In the genomic region with DNA sequence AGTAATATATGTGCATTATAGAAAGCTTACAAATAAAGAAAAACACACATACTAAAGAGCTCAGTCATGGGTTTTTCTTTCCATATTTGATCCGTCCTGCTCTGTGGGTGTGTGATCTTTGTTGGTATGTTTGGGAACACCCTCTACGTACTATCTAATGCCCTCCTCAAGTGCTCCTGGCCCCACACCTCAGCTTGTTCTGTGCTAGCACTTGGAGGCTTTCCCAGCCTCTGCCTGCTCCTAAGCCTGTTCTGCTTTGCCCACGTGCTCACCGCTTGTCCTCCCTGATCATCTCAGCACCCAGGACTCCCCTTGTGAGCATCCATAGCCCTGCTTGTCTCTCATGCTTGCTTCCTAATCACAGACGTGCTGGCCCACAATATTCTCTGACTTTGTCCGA, we compare ENCODE assay signal across 1 cellular context.
TF ChIP-seq lines count a peak whose summit lies in the region.

No MANE protein-coding gene starts in this region.

TF ChIP-seq in GM23338, 12 proteins besides CTCF, POLR2A, EP300 and RAD21 (continued from another document):
- TF ChIP-seq, protein P1, sequence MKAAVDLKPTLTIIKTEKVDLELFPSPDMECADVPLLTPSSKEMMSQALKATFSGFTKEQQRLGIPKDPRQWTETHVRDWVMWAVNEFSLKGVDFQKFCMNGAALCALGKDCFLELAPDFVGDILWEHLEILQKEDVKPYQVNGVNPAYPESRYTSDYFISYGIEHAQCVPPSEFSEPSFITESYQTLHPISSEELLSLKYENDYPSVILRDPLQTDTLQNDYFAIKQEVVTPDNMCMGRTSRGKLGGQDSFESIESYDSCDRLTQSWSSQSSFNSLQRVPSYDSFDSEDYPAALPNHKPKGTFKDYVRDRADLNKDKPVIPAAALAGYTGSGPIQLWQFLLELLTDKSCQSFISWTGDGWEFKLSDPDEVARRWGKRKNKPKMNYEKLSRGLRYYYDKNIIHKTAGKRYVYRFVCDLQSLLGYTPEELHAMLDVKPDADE (IDR thresholded peaks at IDR 0.05), result no peak
- TF ChIP-seq, protein P2, sequence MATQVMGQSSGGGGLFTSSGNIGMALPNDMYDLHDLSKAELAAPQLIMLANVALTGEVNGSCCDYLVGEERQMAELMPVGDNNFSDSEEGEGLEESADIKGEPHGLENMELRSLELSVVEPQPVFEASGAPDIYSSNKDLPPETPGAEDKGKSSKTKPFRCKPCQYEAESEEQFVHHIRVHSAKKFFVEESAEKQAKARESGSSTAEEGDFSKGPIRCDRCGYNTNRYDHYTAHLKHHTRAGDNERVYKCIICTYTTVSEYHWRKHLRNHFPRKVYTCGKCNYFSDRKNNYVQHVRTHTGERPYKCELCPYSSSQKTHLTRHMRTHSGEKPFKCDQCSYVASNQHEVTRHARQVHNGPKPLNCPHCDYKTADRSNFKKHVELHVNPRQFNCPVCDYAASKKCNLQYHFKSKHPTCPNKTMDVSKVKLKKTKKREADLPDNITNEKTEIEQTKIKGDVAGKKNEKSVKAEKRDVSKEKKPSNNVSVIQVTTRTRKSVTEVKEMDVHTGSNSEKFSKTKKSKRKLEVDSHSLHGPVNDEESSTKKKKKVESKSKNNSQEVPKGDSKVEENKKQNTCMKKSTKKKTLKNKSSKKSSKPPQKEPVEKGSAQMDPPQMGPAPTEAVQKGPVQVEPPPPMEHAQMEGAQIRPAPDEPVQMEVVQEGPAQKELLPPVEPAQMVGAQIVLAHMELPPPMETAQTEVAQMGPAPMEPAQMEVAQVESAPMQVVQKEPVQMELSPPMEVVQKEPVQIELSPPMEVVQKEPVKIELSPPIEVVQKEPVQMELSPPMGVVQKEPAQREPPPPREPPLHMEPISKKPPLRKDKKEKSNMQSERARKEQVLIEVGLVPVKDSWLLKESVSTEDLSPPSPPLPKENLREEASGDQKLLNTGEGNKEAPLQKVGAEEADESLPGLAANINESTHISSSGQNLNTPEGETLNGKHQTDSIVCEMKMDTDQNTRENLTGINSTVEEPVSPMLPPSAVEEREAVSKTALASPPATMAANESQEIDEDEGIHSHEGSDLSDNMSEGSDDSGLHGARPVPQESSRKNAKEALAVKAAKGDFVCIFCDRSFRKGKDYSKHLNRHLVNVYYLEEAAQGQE (IDR thresholded peaks at IDR 0.05; ENCODE audit: unreplicated experiment), result no peak
- TF ChIP-seq EZH2phosphoT487 (IDR thresholded peaks at IDR 0.05; ENCODE audit: unreplicated experiment), result no peak
- TF ChIP-seq JUNB (IDR thresholded peaks at IDR 0.05; ENCODE audit: unreplicated experiment), result no peak
- no peak for TF ChIP-seq EZH2 (IDR thresholded peaks at IDR 0.05; ENCODE audit: low read depth, unreplicated experiment)
- no peak for TF ChIP-seq POLR2AphosphoS5 (IDR thresholded peaks at IDR 0.05; ENCODE audit: low read depth)
- no peak for TF ChIP-seq ZNF331 (CRISPR knock-in tag; IDR thresholded peaks at IDR 0.05; ENCODE audit: low read depth)
TF ChIP-seq in GM23338: peak in this region for 0.
